Comparison of ENCODE assay signal across 14 cellular contexts in genomic region chr17:29732613-29733012, GRCh38.
DNase-seq lines count a peak whose midpoint lies in the region; ATAC-seq and TF ChIP-seq lines count a peak whose summit lies in the region.
"Had no signal": no experiment of that assay in that cellular context is flagged by ENCODE, and none has a peak within 500 bp of the region (broad histone marks: within the 10 kb centered on the region; RNA-seq: fewer than 3 reads in every experiment).

No MANE protein-coding gene starts in this region.

- H3K4me3 Mint-ChIP-seq in activated T-cell treated with anti-CD3 and anti-CD28 coated beads, Interleukin-2, amount 50 U/mL, for 72 hours = no peak overlapping the region
- no peak overlapping the region for H3K4me3 Mint-ChIP-seq in activated naive CD8-positive, alpha-beta T cell treated with anti-CD3 and anti-CD28 coated beads for 36 hours
- H3K4me3 Mint-ChIP-seq: activated CD4-positive, alpha-beta T cell treated with anti-CD3 and anti-CD28 coated beads for 36 hours had no signal

- H3K27ac ChIP-seq in thyroid gland (peak overlapping the region in 2 of 3 donors; percentile 18 to 56), transverse colon (peak overlapping the region in 1 of 4 donors; percentile 32)
- H3K27ac ChIP-seq: Peyer's patch had no signal

- no peaks in the 10 kb centered on the region for H3K27me3 Mint-ChIP-seq in activated T-cell treated with anti-CD3 and anti-CD28 coated beads, Interleukin-2, amount 50 U/mL, for 72 hours (ENCODE audit: low read depth)
- H3K27me3 Mint-ChIP-seq in activated naive CD8-positive, alpha-beta T cell treated with anti-CD3 and anti-CD28 coated beads for 36 hours = no peaks in the 10 kb centered on the region
- H3K27me3 Mint-ChIP-seq: activated CD4-positive, alpha-beta T cell treated with anti-CD3 and anti-CD28 coated beads for 36 hours had no signal

- H3K9me3 ChIP-seq in thyroid gland = no peaks in the 10 kb centered on the region
- peaks cover 0 to 4% of the 10 kb centered on the region in 2 donors for H3K9me3 ChIP-seq in transverse colon
- H3K9me3 ChIP-seq: Peyer's patch, sigmoid colon had no signal

- no peak for DNase-seq in activated T-cell treated with anti-CD3 and anti-CD28 coated beads, Interleukin-2, amount 50 U/mL, for 72 hours
- DNase-seq in activated T-cell treated with anti-CD3 and anti-CD28 coated beads, Interleukin-2, amount 50 U/mL, for 48 hours = no peak
- no peak for DNase-seq in activated naive CD8-positive, alpha-beta T cell treated with anti-CD3 and anti-CD28 coated beads for 36 hours
- DNase-seq in islet precursor cell (peak; percentile 88), thyroid gland (peak in 1 of 2 donors; percentile 39), transverse colon (no peak), NCI-H146 treated with DMSO at 0.1 percent for 48 hours (lab: John Stamatoyannopoulos, UW; ENCODE audit: unreplicated experiment) (no peak), COLO668 (lab: John Stamatoyannopoulos, UW; ENCODE audit: unreplicated experiment) (no peak)
- DNase-seq: activated CD4-positive, alpha-beta T cell treated with anti-CD3 and anti-CD28 coated beads for 36 hours; amniotic stem cell; NCI-H187; Peyer's patch; sigmoid colon had no signal

- H3K4me1 ChIP-seq in thyroid gland (peaks cover 8 to 19% of the 10 kb centered on the region in 2 donors), transverse colon (peaks cover 0 to 16% (median 4%) of the 10 kb centered on the region in 4 donors)

- intact Hi-C loops in thyroid gland (cut with DNase I) (no loop called here), transverse colon (cut with DNase I; ENCODE audit: low total_unique reads) (no loop called here)

- H3K27me3 ChIP-seq in thyroid gland (no peaks in the 10 kb centered on the region), transverse colon (no peaks in the 10 kb centered on the region)
- H3K27me3 ChIP-seq: Peyer's patch, sigmoid colon had no signal

- H3K4me1 Mint-ChIP-seq in activated T-cell treated with anti-CD3 and anti-CD28 coated beads, Interleukin-2, amount 50 U/mL, for 72 hours (ENCODE audit: low read depth) = peaks cover 41% of the 10 kb centered on the region
- H3K4me1 Mint-ChIP-seq in activated naive CD8-positive, alpha-beta T cell treated with anti-CD3 and anti-CD28 coated beads for 36 hours = peaks cover 38% of the 10 kb centered on the region

- peaks cover 3 to 10% of the 10 kb centered on the region in 2 donors for H3K9me3 Mint-ChIP-seq in activated T-cell treated with anti-CD3 and anti-CD28 coated beads, Interleukin-2, amount 50 U/mL, for 72 hours
- H3K9me3 Mint-ChIP-seq in activated naive CD8-positive, alpha-beta T cell treated with anti-CD3 and anti-CD28 coated beads for 36 hours = peaks cover 10% of the 10 kb centered on the region

- in situ Hi-C loops in transverse colon (cut with MboI; ENCODE audit: low pct_ligation_motif_present in 1 of 4, low pct_unique_long_range_greater_than_20kb in 1 of 4, low sequenced_read_pairs in 3 of 4) = no loop called here

- no peaks in the 10 kb centered on the region for H3K36me3 ChIP-seq in thyroid gland
- no peaks in the 10 kb centered on the region for H3K36me3 ChIP-seq in transverse colon
- H3K36me3 ChIP-seq: sigmoid colon had no signal

- peaks cover 8 to 19% of the 10 kb centered on the region in 2 donors for H3K36me3 Mint-ChIP-seq in activated T-cell treated with anti-CD3 and anti-CD28 coated beads, Interleukin-2, amount 50 U/mL, for 72 hours (ENCODE audit: insufficient read depth in 2 of 2)
- H3K36me3 Mint-ChIP-seq in activated naive CD8-positive, alpha-beta T cell treated with anti-CD3 and anti-CD28 coated beads for 36 hours = peaks cover 32% of the 10 kb centered on the region

- no peak for TF ChIP-seq EP300 in transverse colon (IDR thresholded peaks at IDR 0.05; ENCODE audit: low read depth)

- no peak for TF ChIP-seq POLR2A in thyroid gland (IDR thresholded peaks at IDR 0.05)
- TF ChIP-seq POLR2A in transverse colon (IDR thresholded peaks at IDR 0.05) = no peak

- H3K27ac Mint-ChIP-seq in activated T-cell treated with anti-CD3 and anti-CD28 coated beads, Interleukin-2, amount 50 U/mL, for 72 hours = peak overlapping the region; percentile 14
- H3K27ac Mint-ChIP-seq in activated naive CD8-positive, alpha-beta T cell treated with anti-CD3 and anti-CD28 coated beads for 36 hours = peak overlapping the region; percentile 50
- H3K27ac Mint-ChIP-seq: activated CD4-positive, alpha-beta T cell treated with anti-CD3 and anti-CD28 coated beads for 36 hours had no signal

- WGBS in thyroid gland, 2 donors = 85 to 86% methylated on average over 5 of the region's 5 CpGs
- 72 to 87% methylated on average over 5 of the region's 5 CpGs for WGBS in transverse colon (ENCODE audit: low coverage in 1 of 2), 2 donors

- H3K4me3 ChIP-seq in thyroid gland (replicated peaks in 1 of 3) (no peak overlapping the region), transverse colon (no peak overlapping the region)
- H3K4me3 ChIP-seq: Peyer's patch, sigmoid colon had no signal

- TF ChIP-seq CTCF in thyroid gland (IDR thresholded peaks at IDR 0.05) (no peak), transverse colon (IDR thresholded peaks at IDR 0.05) (no peak)

- no peak for ATAC-seq in activated T-cell treated with anti-CD3 and anti-CD28 coated beads, Interleukin-2, amount 50 U/mL, for 72 hours (replicated peaks in 1 of 2)
- ATAC-seq: activated CD4-positive, alpha-beta T cell treated with anti-CD3 and anti-CD28 coated beads for 36 hours; left lobe of liver had no signal
